In the genomic region with DNA sequence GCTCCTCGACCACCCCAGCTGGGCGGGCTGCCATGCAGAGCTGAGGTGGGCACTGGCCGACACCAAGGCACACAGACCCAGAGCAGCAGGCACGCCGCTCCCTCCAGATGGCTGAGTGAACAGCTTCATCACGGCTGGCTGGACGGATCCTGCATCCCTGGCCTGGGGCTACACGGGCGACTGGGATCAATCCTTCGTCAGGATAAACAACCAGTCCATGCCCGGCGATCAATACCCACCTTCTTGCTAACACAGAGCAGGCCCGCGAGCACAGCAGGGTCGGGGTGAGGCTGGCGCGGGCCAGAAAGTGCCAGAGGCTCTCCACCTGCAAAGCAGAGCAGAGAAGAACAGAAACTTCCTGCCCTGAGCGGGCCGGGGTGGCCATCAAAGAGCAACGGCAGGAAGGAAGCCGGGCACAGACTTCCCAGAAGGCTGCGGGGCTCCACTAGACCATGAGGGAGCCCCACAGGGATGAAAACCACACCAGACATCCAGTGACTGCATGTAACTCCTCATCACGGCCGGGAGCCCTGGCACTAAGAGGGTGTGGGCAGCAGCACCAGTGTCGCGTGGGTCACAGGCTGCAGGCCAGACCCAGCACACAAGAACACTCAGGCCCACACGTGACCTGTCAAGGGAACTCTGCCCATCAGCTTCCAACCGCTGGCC, we compare ENCODE assay signal across 14 cellular contexts.
DNase-seq lines count a peak whose midpoint lies in the region; ATAC-seq and TF ChIP-seq lines count a peak whose summit lies in the region.
"Had no signal": no experiment of that assay in that cellular context is flagged by ENCODE, and none has a peak within 500 bp of the region (broad histone marks: within the 10 kb centered on the region; RNA-seq: fewer than 3 reads in every experiment).

No MANE protein-coding gene starts in this region.

- no peaks in the 10 kb centered on the region for H3K9me3 ChIP-seq in upper lobe of right lung
- H3K9me3 ChIP-seq: colonic mucosa, SJSA1 had no signal

- H3K9me3 Mint-ChIP-seq in brain = peaks cover 0 to 5% (median 0%) of the 10 kb centered on the region in 5 experiments
- H3K9me3 Mint-ChIP-seq: natural killer cell had no signal

- no peak for ATAC-seq in upper lobe of right lung

- DNase-seq in activated CD8-positive, alpha-beta memory T cell treated with anti-CD3 and anti-CD28 coated beads for 24 hours = peak; percentile 76
- DNase-seq in activated CD8-positive, alpha-beta memory T cell treated with anti-CD3 and anti-CD28 coated beads, Interleukin-2, amount 50 U/mL, for 48 hours = no peak
- peak; percentile 16 to 18 for DNase-seq in activated CD4-positive, alpha-beta T cell treated with anti-CD3 and anti-CD28 coated beads, Interleukin-2, amount 50 U/mL, for 48 hours
- DNase-seq in stimulated activated CD8-positive, alpha-beta memory T cell treated with anti-CD3 and anti-CD28 coated beads, Interleukin-4, amount 100 ng/mL, for 48 hours = peak; percentile 33
- DNase-seq in upper lobe of right lung (no peak), HK-2 (ENCODE audit: unreplicated experiment) (no peak), NCI-H2196 (lab: John Stamatoyannopoulos, UW; ENCODE audit: unreplicated experiment) (no peak)
- DNase-seq: 8988T, colonic mucosa, DMS79, natural killer cell, NCI-H524 had no signal

- H3K4me1 ChIP-seq in upper lobe of right lung = peaks cover 10% of the 10 kb centered on the region
- H3K4me1 ChIP-seq: SJSA1 had no signal

- intact Hi-C loops in upper lobe of right lung (cut with DNase I) = no loop called here

- peaks cover 16% of the 10 kb centered on the region for H3K36me3 Mint-ChIP-seq in brain
- H3K36me3 Mint-ChIP-seq: natural killer cell had no signal

- no peak overlapping the region for H3K4me3 ChIP-seq in upper lobe of right lung
- H3K4me3 ChIP-seq: colonic mucosa, SJSA1 had no signal

- H3K27me3 Mint-ChIP-seq in brain = no peaks in the 10 kb centered on the region

- no peak overlapping the region for H3K4me3 Mint-ChIP-seq in brain
- H3K4me3 Mint-ChIP-seq: natural killer cell had no signal

- H3K4me1 Mint-ChIP-seq in brain = peaks cover 70% of the 10 kb centered on the region

- no peak overlapping the region for H3K27ac ChIP-seq in upper lobe of right lung
- H3K27ac ChIP-seq: colonic mucosa, SJSA1 had no signal

- no peaks in the 10 kb centered on the region for H3K27me3 ChIP-seq in upper lobe of right lung
- H3K27me3 ChIP-seq: colonic mucosa, SJSA1 had no signal

- H3K27ac Mint-ChIP-seq in brain = peak overlapping the region in 3 of 5 experiments; percentile 21 to 78 (median 66)
- H3K27ac Mint-ChIP-seq: natural killer cell had no signal

- peaks cover 7% of the 10 kb centered on the region for H3K36me3 ChIP-seq in upper lobe of right lung
- H3K36me3 ChIP-seq: colonic mucosa, SJSA1 had no signal

- TF ChIP-seq CTCF in brain (conservative IDR thresholded peaks at IDR 0.05) (no peak), upper lobe of right lung (IDR thresholded peaks at IDR 0.05) (no peak)

Comparison
In these comparisons a context has a peak if more than half of its experiments do, and no peak if none do; other contexts are left out.
1. DNase-seq: peak in activated CD8-positive, alpha-beta memory T cell treated with anti-CD3 and anti-CD28 coated beads for 24 hours (single experiment), activated CD4-positive, alpha-beta T cell treated with anti-CD3 and anti-CD28 coated beads, Interleukin-2, amount 50 U/mL, for 48 hours (2 of 2) and stimulated activated CD8-positive, alpha-beta memory T cell treated with anti-CD3 and anti-CD28 coated beads, Interleukin-4, amount 100 ng/mL, for 48 hours (single experiment); none in activated CD8-positive, alpha-beta memory T cell treated with anti-CD3 and anti-CD28 coated beads, Interleukin-2, amount 50 U/mL, for 48 hours (single experiment), upper lobe of right lung (single experiment), HK-2 (single experiment) and NCI-H2196 (single experiment).